6 cellular contexts compared by ENCODE assay signal in genomic region chrX:147573266-147573665, GRCh38.
"Had no signal": no experiment of that assay in that cellular context is flagged by ENCODE, and none has a peak within 500 bp of the region (broad histone marks: within the 10 kb centered on the region; RNA-seq: fewer than 3 reads in every experiment).

No MANE protein-coding gene starts in this region.

- H3K4me3 ChIP-seq: GM23248, K562 had no signal

- ATAC-seq: K562 had no signal

- H3K27ac ChIP-seq: GM23248 had no signal

- H3K27ac Mint-ChIP-seq: H9 had no signal

- H3K4me3 Mint-ChIP-seq: H9 had no signal

- H3K4me1 Mint-ChIP-seq: H9 had no signal

- DNase-seq: GM23248, H9, HCEC 1CT, IMR-90, KG1 had no signal
